8 cellular contexts compared by ENCODE assay signal in the genomic region with DNA sequence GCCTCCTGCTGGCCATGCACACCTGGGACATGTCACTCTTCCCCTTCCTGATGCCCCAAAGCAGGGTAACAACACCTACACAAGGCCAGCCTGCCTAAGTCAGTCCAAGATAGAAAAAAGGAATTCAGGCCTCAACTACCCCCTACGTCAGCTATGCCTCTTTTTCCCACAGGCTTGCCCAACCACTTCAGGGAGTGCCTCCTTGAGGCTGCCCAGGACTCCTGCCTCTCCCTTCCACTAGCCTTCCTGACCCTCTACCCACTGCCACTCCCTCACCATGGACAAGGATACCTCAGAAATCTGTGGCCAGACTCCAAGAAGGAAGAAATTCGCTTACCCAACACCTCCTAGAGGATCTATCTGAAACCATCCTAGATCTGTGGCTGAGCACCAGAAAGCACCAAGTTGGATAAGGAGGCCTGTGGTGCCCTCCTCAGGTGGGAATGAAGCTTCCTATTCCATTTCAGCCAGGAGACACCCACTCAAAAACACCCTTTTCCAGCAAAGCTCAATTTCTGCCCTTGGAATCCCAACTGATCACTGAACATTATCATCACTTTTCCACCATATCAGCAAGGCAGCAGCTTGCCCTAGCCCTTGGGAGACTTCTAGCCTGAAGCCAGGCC. TPM values are rescaled to one million over a fixed set of nuclear protein-coding genes. Genes with fewer than 3 reads are reported as not detected.
A peak's percentile ranks its signal among the peaks of the same experiment; 100 is the strongest.
DNase-seq lines count a peak whose midpoint lies in the region; ATAC-seq and TF ChIP-seq lines count a peak whose summit lies in the region.

No MANE protein-coding gene starts in this region.

- H3K36me3 Mint-ChIP-seq in activated naive CD4-positive, alpha-beta T cell treated with anti-CD3 and anti-CD28 coated beads, Interleukin-2, amount 10 ng/mL, durations not matched to agents 7 days and 5 days, result peaks cover 20% of the 10 kb centered on the region
- H3K36me3 Mint-ChIP-seq in activated naive CD8-positive, alpha-beta T cell treated with anti-CD3 and anti-CD28 coated beads, Interleukin-2, amount 10 ng/mL, durations not matched to agents 7 days and 5 days, result peaks cover 7% of the 10 kb centered on the region
- peaks cover 5% of the 10 kb centered on the region for H3K36me3 Mint-ChIP-seq in type B pancreatic cell

- no peaks in the 10 kb centered on the region for H3K27me3 ChIP-seq in left lung

- H3K36me3 ChIP-seq in left lung, result peaks cover 0 to 17% of the 10 kb centered on the region in 2 donors

- H3K27ac Mint-ChIP-seq in activated naive CD4-positive, alpha-beta T cell treated with anti-CD3 and anti-CD28 coated beads, Interleukin-2, amount 10 ng/mL, durations not matched to agents 7 days and 5 days, result peak overlapping the region; percentile 98
- H3K27ac Mint-ChIP-seq in activated naive CD8-positive, alpha-beta T cell treated with anti-CD3 and anti-CD28 coated beads, Interleukin-2, amount 10 ng/mL, durations not matched to agents 7 days and 5 days, result peak overlapping the region; percentile 98
- H3K27ac Mint-ChIP-seq in type B pancreatic cell, result peak overlapping the region; percentile 98

- peak overlapping the region; percentile 83 to 100 for H3K4me3 ChIP-seq in left lung

- intact Hi-C loops in left lung (cut with DNase I), result no loop called here

- no peak for TF ChIP-seq CTCF in left lung (IDR thresholded peaks at IDR 0.05)
- TF ChIP-seq CTCF in type B pancreatic cell (conservative IDR thresholded peaks at IDR 0.05), result no peak

- ATAC-seq in activated naive CD8-positive, alpha-beta T cell treated with anti-CD3 and anti-CD28 coated beads, Interleukin-2, amount 10 ng/mL, durations not matched to agents 7 days and 5 days (ENCODE audit: low read depth), result no peak
- ATAC-seq in left lung, result peak; percentile 54
- no peak for ATAC-seq in HG02610 (IDR thresholded peaks at IDR 0.05; ENCODE audit: unreplicated experiment)

- no peak overlapping the region for H3K27ac ChIP-seq in left lung

- CTCF ChIA-PET in activated naive CD4-positive, alpha-beta T cell treated with anti-CD3 and anti-CD28 coated beads, Interleukin-2, amount 10 ng/mL, durations not matched to agents 7 days and 5 days (lab: Charles Lee), result no interaction called here

- H3K4me3 Mint-ChIP-seq in activated naive CD4-positive, alpha-beta T cell treated with anti-CD3 and anti-CD28 coated beads, Interleukin-2, amount 10 ng/mL, durations not matched to agents 7 days and 5 days, result peak overlapping the region; percentile 97
- H3K4me3 Mint-ChIP-seq in activated naive CD8-positive, alpha-beta T cell treated with anti-CD3 and anti-CD28 coated beads, Interleukin-2, amount 10 ng/mL, durations not matched to agents 7 days and 5 days, result peak overlapping the region; percentile 97
- peak overlapping the region; percentile 97 for H3K4me3 Mint-ChIP-seq in type B pancreatic cell

- no peaks in the 10 kb centered on the region for H3K9me3 Mint-ChIP-seq in activated naive CD4-positive, alpha-beta T cell treated with anti-CD3 and anti-CD28 coated beads, Interleukin-2, amount 10 ng/mL, durations not matched to agents 7 days and 5 days
- H3K9me3 Mint-ChIP-seq in activated naive CD8-positive, alpha-beta T cell treated with anti-CD3 and anti-CD28 coated beads, Interleukin-2, amount 10 ng/mL, durations not matched to agents 7 days and 5 days, result no peaks in the 10 kb centered on the region
- H3K9me3 Mint-ChIP-seq in type B pancreatic cell, result no peaks in the 10 kb centered on the region

- POLR2A ChIA-PET in activated naive CD8-positive, alpha-beta T cell treated with anti-CD3 and anti-CD28 coated beads, Interleukin-2, amount 10 ng/mL, durations not matched to agents 7 days and 5 days (lab: Charles Lee), result interaction anchor here (1.9 to 2.3 kb wide), 2 partner anchors 64 to 199 kb away, joined by 5 to 8 read pairs; partner anchors contain the start of genes RIBC1 and SMC1A

- peaks cover 16 to 20% of the 10 kb centered on the region in 2 donors for H3K4me1 ChIP-seq in left lung

- H3K4me1 Mint-ChIP-seq in activated naive CD4-positive, alpha-beta T cell treated with anti-CD3 and anti-CD28 coated beads, Interleukin-2, amount 10 ng/mL, durations not matched to agents 7 days and 5 days, result peaks cover 48% of the 10 kb centered on the region
- peaks cover 27% of the 10 kb centered on the region for H3K4me1 Mint-ChIP-seq in activated naive CD8-positive, alpha-beta T cell treated with anti-CD3 and anti-CD28 coated beads, Interleukin-2, amount 10 ng/mL, durations not matched to agents 7 days and 5 days
- H3K4me1 Mint-ChIP-seq in type B pancreatic cell (ENCODE audit: unreplicated experiment), result peaks cover 11% of the 10 kb centered on the region

- DNase-seq in activated naive CD4-positive, alpha-beta T cell treated with anti-CD3 and anti-CD28 coated beads, Interleukin-2, amount 10 ng/mL, durations not matched to agents 7 days and 5 days, result no peak
- DNase-seq in activated naive CD4-positive, alpha-beta T cell treated with anti-CD3 and anti-CD28 coated beads, Interleukin-2, amount 50 U/mL, for 16 hours, result no peak
- DNase-seq in activated naive CD8-positive, alpha-beta T cell treated with anti-CD3 and anti-CD28 coated beads, Interleukin-2, amount 10 ng/mL, durations not matched to agents 7 days and 5 days, result no peak
- peak in 1 of 2 donors; percentile 49 for DNase-seq in left lung
- no peak for DNase-seq in type B pancreatic cell (ENCODE audit: extremely low spot score, unreplicated experiment)
- no peak for DNase-seq in middle frontal gyrus (ENCODE audit: extremely low spot score, low spot score)
- DNase-seq in NCI-H345 treated with DMSO at 0.1 percent for 48 hours (lab: John Stamatoyannopoulos, UW; ENCODE audit: unreplicated experiment), result no peak

- H3K27me3 Mint-ChIP-seq in activated naive CD4-positive, alpha-beta T cell treated with anti-CD3 and anti-CD28 coated beads, Interleukin-2, amount 10 ng/mL, durations not matched to agents 7 days and 5 days, result no peaks in the 10 kb centered on the region
- no peaks in the 10 kb centered on the region for H3K27me3 Mint-ChIP-seq in activated naive CD8-positive, alpha-beta T cell treated with anti-CD3 and anti-CD28 coated beads, Interleukin-2, amount 10 ng/mL, durations not matched to agents 7 days and 5 days
- H3K27me3 Mint-ChIP-seq in type B pancreatic cell, result no peaks in the 10 kb centered on the region

- no peaks in the 10 kb centered on the region for H3K9me3 ChIP-seq in left lung

RNA-seq across cellular contexts. Expression of gene KDM5C, which starts 1.8 kb away (rescaled TPM):
- 100 to 1,000 TPM in 1 of 2 experiments, 10 to 100 TPM in 1; 97.8 to 108 TPM for total RNA-seq in activated naive CD8-positive, alpha-beta T cell treated with anti-CD3 and anti-CD28 coated beads, Interleukin-2, amount 10 ng/mL, durations not matched to agents 7 days and 5 days
- total RNA-seq in left lung (100 to 1,000 TPM in 1 of 2 donors, 10 to 100 TPM in 1; 75.0 to 106 TPM), type B pancreatic cell (ENCODE audit: low replicate concordance) (92.4 and 99.8 TPM in 2 replicates)

RNA-seq across cellular contexts. Expression of gene IQSEC2, which starts 58.2 kb away (rescaled TPM):
- under 1 TPM; 0.82 to 0.83 TPM for total RNA-seq in activated naive CD8-positive, alpha-beta T cell treated with anti-CD3 and anti-CD28 coated beads, Interleukin-2, amount 10 ng/mL, durations not matched to agents 7 days and 5 days
- total RNA-seq in left lung (10 to 100 TPM; 15.6 to 17.3 TPM), type B pancreatic cell (ENCODE audit: low replicate concordance) (8.2 and 10.9 TPM in 2 replicates)
